Comparison of ENCODE assay signal across 8 cellular contexts in genomic region chr7:106057204-106057961, GRCh38. TPM values are rescaled to one million over a fixed set of nuclear protein-coding genes. Genes with fewer than 3 reads are reported as not detected.
DNase-seq lines count a peak whose midpoint lies in the region; ATAC-seq and TF ChIP-seq lines count a peak whose summit lies in the region.

No MANE protein-coding gene starts in this region.

- H3K27ac ChIP-seq in PC-9 (no peak overlapping the region), epithelial cell of prostate (peak overlapping the region; percentile 71), stomach (peak overlapping the region in 3 of 5 donors; percentile 56 to 77 (median 71))

- ATAC-seq in HG03159 (IDR thresholded peaks at IDR 0.05; ENCODE audit: unreplicated experiment) (no peak), GM21576 (IDR thresholded peaks at IDR 0.05; ENCODE audit: unreplicated experiment) (no peak)

- H3K4me3 ChIP-seq in PC-9 (no peak overlapping the region), stomach (no peak overlapping the region)

- H3K4me2 ChIP-seq in PC-9 = peak overlapping the region; percentile 57

- no TSS peak for BruUV-seq in PC-9 (replicated peaks; lab: Mats Ljungman, UMichigan)

- peak; percentile 23; the same call in 1 of the 2 replicates for TF ChIP-seq CTCF in PC-9 (conservative IDR thresholded peaks at IDR 0.05)
- no peak for TF ChIP-seq CTCF in stomach (IDR thresholded peaks at IDR 0.05)

- no peaks in the 10 kb centered on the region for H3K9me3 ChIP-seq in PC-9 (ENCODE audit: insufficient read depth, low read depth)
- H3K9me3 ChIP-seq in stomach = no peaks in the 10 kb centered on the region

- no peaks in the 10 kb centered on the region for H3K9me2 ChIP-seq in PC-9 (ENCODE audit: insufficient read depth)

- H3K36me3 ChIP-seq in PC-9 (ENCODE audit: low read depth) (no peaks in the 10 kb centered on the region), stomach (no peaks in the 10 kb centered on the region)

- no peak for TF ChIP-seq POLR2A in stomach (IDR thresholded peaks at IDR 0.05)

- POLR2A ChIA-PET in PC-9 (lab: Charles Lee; ENCODE audit: unreplicated experiment) = no interaction called here

- peak overlapping the region; percentile 8 for H3K27ac Mint-ChIP-seq in activated T-cell treated with anti-CD3 and anti-CD28 coated beads, Interleukin-2, amount 50 U/mL, for 24 hours

- H3K4me1 Mint-ChIP-seq in activated T-cell treated with anti-CD3 and anti-CD28 coated beads, Interleukin-2, amount 50 U/mL, for 24 hours (ENCODE audit: low read depth) = peaks cover 28% of the 10 kb centered on the region

- H3K79me2 ChIP-seq in PC-9 (ENCODE audit: low read depth) = no peaks in the 10 kb centered on the region

- WGBS in stomach, 5 donors = 52 to 68% (median 60%) methylated on average over 10 of the region's 10 CpGs

- H3K27me3 ChIP-seq in PC-9 (ENCODE audit: insufficient read depth, low read depth) = no peaks in the 10 kb centered on the region
- H3K27me3 ChIP-seq in stomach = no peaks in the 10 kb centered on the region

- H3K4me1 ChIP-seq in PC-9 (replicated peaks; ENCODE audit: insufficient read depth) (peaks cover 49% of the 10 kb centered on the region), stomach (peaks cover 17 to 34% (median 26%) of the 10 kb centered on the region in 4 donors)

- peaks cover 26% of the 10 kb centered on the region; the same call in 1 of the 2 replicates for H3F3A ChIP-seq in PC-9 (ENCODE audit: insufficient read depth, low read depth)

- CTCF ChIA-PET in PC-9 (lab: Charles Lee) = interaction anchor here (0.5 to 1.8 kb wide), 3 partner anchors 14 to 103 kb away, joined by 3 to 6 read pairs (median 3); no protein-coding TSS in a partner anchor

- H4K20me1 ChIP-seq in PC-9 (ENCODE audit: insufficient read depth) = no peaks in the 10 kb centered on the region

- intact Hi-C loops in PC-9 (cut with micrococcal nuclease; ENCODE audit: unreplicated experiment) = loop anchor here (1.0 kb wide), 3 partner anchors 48 to 109 kb away; no protein-coding TSS in a partner anchor
- intact Hi-C loops in stomach (cut with DNase I; ENCODE audit: low total_unique reads) = loop anchor here (5.0 kb wide), 1 partner anchor 95 kb away; no protein-coding TSS in a partner anchor

- no peaks in the 10 kb centered on the region for H3K36me3 Mint-ChIP-seq in activated T-cell treated with anti-CD3 and anti-CD28 coated beads, Interleukin-2, amount 50 U/mL, for 24 hours (ENCODE audit: low read depth)

- no peak for TF ChIP-seq EP300 in stomach (IDR thresholded peaks at IDR 0.05)

- no peaks in the 10 kb centered on the region for H3K27me3 Mint-ChIP-seq in activated T-cell treated with anti-CD3 and anti-CD28 coated beads, Interleukin-2, amount 50 U/mL, for 24 hours

- DNase-seq in activated T-cell treated with anti-CD3 and anti-CD28 coated beads, Interleukin-2, amount 50 U/mL, for 24 hours = no peak
- DNase-seq in activated T-cell treated with anti-CD3 and anti-CD28 coated beads, Interleukin-2, amount 50 U/mL, for 1 hour = no peak
- no peak for DNase-seq in PC-9
- no peak for DNase-seq in epithelial cell of prostate (ENCODE audit: low read depth, low spot score)
- no peak for DNase-seq in stomach
- DNase-seq in A172 (ENCODE audit: low spot score) = no peak

- H3K9me3 Mint-ChIP-seq in activated T-cell treated with anti-CD3 and anti-CD28 coated beads, Interleukin-2, amount 50 U/mL, for 24 hours = no peaks in the 10 kb centered on the region

- no peak overlapping the region for H3K4me3 Mint-ChIP-seq in activated T-cell treated with anti-CD3 and anti-CD28 coated beads, Interleukin-2, amount 50 U/mL, for 24 hours

- no peak overlapping the region for H2AFZ ChIP-seq in PC-9

RNA-seq across cellular contexts. Expression of gene SYPL1, which starts 54.7 kb away (rescaled TPM):
- total RNA-seq in PC-9 (2021) (83.9 and 102 TPM in 2 replicates), stomach (100 to 1,000 TPM in 3 of 5 donors, 10 to 100 TPM in 1, 1 to 10 TPM in 1; 5.2 to 157 (median 103) TPM)
- 10 to 100 TPM; 42.2 to 80.0 (median 49.9) TPM for polyA plus RNA-seq in stomach
- 73.0 and 81.7 TPM in 2 replicates for total RNA-seq in A172 (2014; rRNA removed; shearing (Covaris generic))
